Comparison of ENCODE assay signal across 28 cellular contexts in genomic region chr3:5994651-5995050, GRCh38.
"Had no signal": no experiment of that assay in that cellular context is flagged by ENCODE, and none has a peak within 500 bp of the region (broad histone marks: within the 10 kb centered on the region; RNA-seq: fewer than 3 reads in every experiment).

No MANE protein-coding gene starts in this region.

- H3K27me3 Mint-ChIP-seq: naive B cell; natural killer cell treated with Interleukin-12 subunit alpha and Interleukin-12 subunit beta and Interleukin-15 and Interleukin-18, amount 100 ng/mL, for 72 hours; stimulated activated naive CD8-positive, alpha-beta T cell treated with anti-CD3 and anti-CD28 coated beads, Interleukin-15, Interleukin-2, amounts not matched to agents 100 ng/mL and 50 ng/mL, for 24 hours had no signal

- H3K27me3 ChIP-seq: pancreas, suprapubic skin, tibial artery, uterus had no signal

- H3K36me3 Mint-ChIP-seq: mesothelial cell of epicardium; naive B cell; natural killer cell treated with Interleukin-12 subunit alpha and Interleukin-12 subunit beta and Interleukin-15 and Interleukin-18, amount 100 ng/mL, for 72 hours; stimulated activated effector memory CD8-positive, alpha-beta T cell treated with anti-CD3 and anti-CD28 coated beads, Interleukin-12 subunit alpha, Interleukin-12 subunit beta, amount 100 ng/mL, for 72 hours had no signal

- H3K4me1 Mint-ChIP-seq: naive B cell; stimulated activated effector memory CD8-positive, alpha-beta T cell treated with anti-CD3 and anti-CD28 coated beads, Interleukin-12 subunit alpha, Interleukin-12 subunit beta, amount 100 ng/mL, for 72 hours had no signal

- H3K4me3 Mint-ChIP-seq: mesothelial cell of epicardium; naive B cell; natural killer cell treated with Interleukin-12 subunit alpha and Interleukin-12 subunit beta and Interleukin-15 and Interleukin-18, amount 100 ng/mL, for 72 hours; stimulated activated effector memory CD8-positive, alpha-beta T cell treated with anti-CD3 and anti-CD28 coated beads, Interleukin-12 subunit alpha, Interleukin-12 subunit beta, amount 100 ng/mL, for 72 hours; stimulated activated naive CD8-positive, alpha-beta T cell treated with anti-CD3 and anti-CD28 coated beads, Interleukin-15, Interleukin-2, amounts not matched to agents 100 ng/mL and 50 ng/mL, for 24 hours had no signal

- H3K27ac ChIP-seq: lower lobe of right lung, pancreas, prostate gland, skin epidermis, suprapubic skin, thoracic aorta, tibial artery, uterus had no signal

- ATAC-seq: left cardiac atrium; left lobe of liver; left ventricle myocardium superior; lower lobe of right lung; natural killer cell treated with Interleukin-12 subunit alpha and Interleukin-12 subunit beta and Interleukin-15 and Interleukin-18, amount 100 ng/mL, for 72 hours; pancreas; right cardiac atrium; sciatic nerve; stimulated activated effector memory CD8-positive, alpha-beta T cell treated with anti-CD3 and anti-CD28 coated beads, Interleukin-12 subunit alpha, Interleukin-12 subunit beta, amount 100 ng/mL, for 72 hours had no signal

- H3K4me1 ChIP-seq: lower lobe of right lung, pancreas, prostate gland, suprapubic skin, uterus had no signal

- H3K36me3 ChIP-seq: lower lobe of right lung, pancreas, prostate gland, suprapubic skin, thoracic aorta, tibial artery, uterus had no signal

- H3K4me3 ChIP-seq: lower lobe of right lung, pancreas, prostate gland, skin epidermis, suprapubic skin, thoracic aorta, tibial artery, uterus had no signal

- H3K27ac Mint-ChIP-seq: mesothelial cell of epicardium; naive B cell; natural killer cell treated with Interleukin-12 subunit alpha and Interleukin-12 subunit beta and Interleukin-15 and Interleukin-18, amount 100 ng/mL, for 72 hours; stimulated activated effector memory CD8-positive, alpha-beta T cell treated with anti-CD3 and anti-CD28 coated beads, Interleukin-12 subunit alpha, Interleukin-12 subunit beta, amount 100 ng/mL, for 72 hours; stimulated activated naive CD8-positive, alpha-beta T cell treated with anti-CD3 and anti-CD28 coated beads, Interleukin-15, Interleukin-2, amounts not matched to agents 100 ng/mL and 50 ng/mL, for 24 hours had no signal

- DNase-seq: hippocampal formation; kidney glomerular epithelial cell; left cardiac atrium; left ventricle myocardium superior; lower lobe of right lung; mammary epithelial cell; mesenchymal stem cell; naive B cell; nucleus accumbens; pancreas; posterior cingulate gyrus; retina; right cardiac atrium; stimulated activated CD4-positive, alpha-beta T cell treated with anti-CD3 and anti-CD28 coated beads, Interleukin-12 subunit alpha, Interleukin-12 subunit beta, amount 100 ng/mL, for 4 hours; stimulated activated CD4-positive, alpha-beta T cell treated with anti-CD3 and anti-CD28 coated beads, Interleukin-4, amount 100 ng/mL, for 24 hours; stimulated activated naive CD4-positive, alpha-beta T cell; tibial artery; uterus had no signal

- H3K9me3 ChIP-seq: lower lobe of right lung, pancreas, prostate gland, suprapubic skin, thoracic aorta, tibial artery, uterus had no signal
